In the genomic region with DNA sequence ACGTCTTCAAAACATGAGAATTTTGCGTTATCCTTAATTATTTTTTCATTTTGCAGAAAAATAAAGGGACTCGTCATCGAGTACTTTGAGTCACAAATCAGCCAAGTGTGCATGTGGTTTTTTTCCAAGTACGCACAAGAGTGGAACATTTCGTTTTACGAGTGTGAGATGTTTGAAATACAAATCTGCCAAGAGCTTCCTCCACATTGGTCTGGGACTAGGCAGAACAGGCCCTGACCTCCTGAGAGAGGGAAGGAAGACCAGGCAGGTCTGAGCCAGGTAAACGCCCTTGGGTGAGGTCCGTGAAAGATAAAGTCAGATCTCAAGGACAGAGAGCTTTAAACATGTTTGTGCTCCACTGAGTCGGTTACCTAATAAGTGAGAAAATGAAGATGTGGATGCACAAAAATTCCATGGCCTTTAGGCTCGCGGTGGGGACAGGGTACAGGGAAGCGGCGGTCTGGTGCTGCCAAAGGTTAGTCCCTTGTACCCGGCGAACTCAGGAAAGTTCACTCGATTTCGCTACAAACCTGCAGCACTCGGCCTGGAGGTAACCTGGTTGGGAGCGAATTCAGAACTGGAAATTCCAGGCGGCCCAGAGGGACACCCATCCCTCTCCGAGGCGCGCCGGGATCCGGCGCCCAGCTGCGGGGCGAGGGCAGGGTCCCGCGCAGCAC, we compare ENCODE assay signal across 8 cellular contexts. TPM values are rescaled to one million over a fixed set of nuclear protein-coding genes. Genes with fewer than 3 reads are reported as not detected.
A peak's percentile ranks its signal among the peaks of the same experiment; 100 is the strongest.
DNase-seq lines count a peak whose midpoint lies in the region; ATAC-seq, FAIRE-seq and TF ChIP-seq lines count a peak whose summit lies in the region.

No MANE protein-coding gene starts in this region.

- peak overlapping the region; percentile 92 to 99 (median 95) for H3K27ac Mint-ChIP-seq in immature natural killer cell

- H3K36me3 Mint-ChIP-seq in immature natural killer cell = peaks cover 0 to 4% (median 4%) of the 10 kb centered on the region in 3 donors

- H3K27me3 ChIP-seq in AG04450 (ENCODE audit: control insufficient read depth, insufficient read depth, low read length) (peaks cover 6% of the 10 kb centered on the region), HUES48 (ENCODE audit: control insufficient read depth, insufficient read depth, low read length) (peaks cover 14% of the 10 kb centered on the region), GM12878 (replicated peaks in 1 of 2; ENCODE audit: control insufficient read depth in 2 of 2, insufficient read depth in 2 of 2, low read length in 1 of 2) (peaks cover 6 to 8% of the 10 kb centered on the region in 2 experiments), spleen (replicated peaks in 1 of 7) (no peaks in the 10 kb centered on the region)

- H3K9me3 ChIP-seq in AG04450 (ENCODE audit: control insufficient read depth, insufficient read depth, low read length) (no peaks in the 10 kb centered on the region), HUES48 (ENCODE audit: control insufficient read depth, insufficient read depth, low read length) (no peaks in the 10 kb centered on the region), GM12878 (replicated peaks; ENCODE audit: control insufficient read depth, insufficient read depth, low read length) (no peaks in the 10 kb centered on the region), spleen (no peaks in the 10 kb centered on the region)

- H3K36me3 ChIP-seq in HUES48 (ENCODE audit: control insufficient read depth, insufficient read depth, low read length) = no peaks in the 10 kb centered on the region
- H3K36me3 ChIP-seq in GM12878 (ENCODE audit: control insufficient read depth in 2 of 2, insufficient read depth in 2 of 2, low read length in 1 of 2) = no peaks in the 10 kb centered on the region
- H3K36me3 ChIP-seq in spleen = peaks cover 0 to 5% (median 0%) of the 10 kb centered on the region in 6 donors

- 14% methylated on average over 31 of the region's 31 CpGs for WGBS in GM12878 (ENCODE audit: insufficient coverage, insufficient replicate concordance, low lambda C conversion rate, missing lambda C conversion rate)
- WGBS in spleen, 5 donors = 10 to 23% (median 12%) methylated on average over 15 to 31 of the region's 31 CpGs

- POLR2A ChIA-PET in AG04450 (lab: Yijun Ruan, JAX) (interaction anchor here (1.0 to 1.4 kb wide), 5 partner anchors 12 to 138 kb away, joined by 3 to 8 read pairs (median 4); a partner anchor contains a TSS), GM12878 (lab: Charles Lee) (no interaction called here)

- H3K79me2 ChIP-seq in GM12878 (ENCODE audit: control insufficient read depth, insufficient read depth, low read length) = no peaks in the 10 kb centered on the region

- TF ChIP-seq CTCF in AG04450 (IDR thresholded peaks at IDR 0.05; ENCODE audit: low read depth, low read length) (no peak), GM12878 (IDR thresholded peaks at IDR 0.05 in 2 of 3, conservative IDR thresholded peaks at IDR 0.05 in 1 of 3; ENCODE audit: control insufficient read depth in 2 of 3, extremely low read depth in 1 of 3, insufficient read depth in 1 of 3, low read depth in 3 of 3, low read length in 3 of 3) (no peak), spleen (IDR thresholded peaks at IDR 0.05 in 8 of 11, conservative IDR thresholded peaks at IDR 0.05 in 3 of 11) (no peak)

- peak overlapping the region; percentile 79 for H3K9ac ChIP-seq in HUES48 (ENCODE audit: low read depth, low read length)
- H3K9ac ChIP-seq in GM12878 (ENCODE audit: control insufficient read depth, insufficient read depth, low read length) = no peak overlapping the region; the same call in 1 of the 2 replicates

- SMC1A ChIA-PET in GM12878 (lab: Charles Lee; ENCODE audit: uncharacterized antibody, unreplicated experiment) = interaction anchor here (1.4 to 2.0 kb wide), 2 partner anchors 106 to 347 kb away, joined by 3 to 8 read pairs; no protein-coding TSS in a partner anchor

- H3K4me2 ChIP-seq in GM12878 (ENCODE audit: control insufficient read depth, insufficient read depth) = peak overlapping the region; percentile 96

- H2AFZ ChIP-seq in GM12878 (ENCODE audit: control insufficient read depth, low read depth, low read length) = peak overlapping the region; percentile 60

- TF ChIP-seq RAD21 in GM12878 (IDR thresholded peaks at IDR 0.05; ENCODE audit: insufficient read depth, low read depth, low read length) = no peak

- H4K20me1 ChIP-seq in GM12878 (ENCODE audit: control insufficient read depth, insufficient read depth) = 0 out of 2 replicates have a peak, but pooled peaks cover 6% of the 10 kb centered on the region

- peak overlapping the region; percentile 90 to 99 (median 97) for H3K4me3 Mint-ChIP-seq in immature natural killer cell

- H3K4me1 Mint-ChIP-seq in immature natural killer cell = peaks cover 47 to 63% of the 10 kb centered on the region in 2 donors

- H3K27me3 Mint-ChIP-seq in immature natural killer cell (ENCODE audit: low read depth in 3 of 3) = peaks cover 3 to 8% (median 7%) of the 10 kb centered on the region in 3 donors

- ATAC-seq in GM19025 (IDR thresholded peaks at IDR 0.05; ENCODE audit: low read depth, unreplicated experiment) = peak; percentile 23
- ATAC-seq in GM12878 = peak; percentile 11
- no peak for ATAC-seq in GM19467 (IDR thresholded peaks at IDR 0.05; ENCODE audit: unreplicated experiment)

- no peak for TF ChIP-seq EP300 in GM12878 (IDR thresholded peaks at IDR 0.05; ENCODE audit: borderline replicate concordance in 1 of 2, control insufficient read depth in 1 of 2, low read depth in 2 of 2, low read length in 2 of 2)

- CTCF ChIA-PET in AG04450 (lab: Charles Lee) = interaction anchor here (1.1 kb wide), 1 partner anchor 348 kb away, joined by 7 read pairs; no protein-coding TSS in a partner anchor
- CTCF ChIA-PET in GM12878 (lab: Yijun Ruan, JAX) = interaction anchor here (1.0 to 2.1 kb wide), 6 partner anchors 19 to 348 kb away, joined by 3 to 17 read pairs (median 4); no protein-coding TSS in a partner anchor

- BruUV-seq in GM12878 (replicated peaks; lab: Mats Ljungman, UMichigan) = no TSS peak

- H3K4me1 ChIP-seq in HUES48 (ENCODE audit: control insufficient read depth, insufficient read depth, low read length) (peaks cover 38% of the 10 kb centered on the region), GM12878 (ENCODE audit: control insufficient read depth, insufficient read depth, low read length) (peaks cover 8% of the 10 kb centered on the region), spleen (peaks cover 18 to 54% (median 44%) of the 10 kb centered on the region in 6 donors)

- RAD21 ChIA-PET in GM12878 (lab: Charles Lee; ENCODE audit: unreplicated experiment) = interaction anchor here (0.6 to 1.9 kb wide), 5 partner anchors 46 to 348 kb away, joined by 3 to 5 read pairs (median 3); no protein-coding TSS in a partner anchor

- H3K4me3 ChIP-seq in AG04450 (ENCODE audit: low read depth, low read length) (peak overlapping the region; percentile 98), HUES48 (ENCODE audit: low read depth, low read length) (peak overlapping the region; percentile 88), GM12878 (peak overlapping the region; percentile 73), spleen (peak overlapping the region; percentile 63 to 96 (median 82))

- no peak for FAIRE-seq in GM12878 (lab: Jason Lieb, UNC)

- H3K9me3 Mint-ChIP-seq in immature natural killer cell = no peaks in the 10 kb centered on the region

- intact Hi-C loops in GM12878 (cut with micrococcal nuclease; ENCODE audit: unreplicated experiment) = loop anchor here (2.0 to 10.0 kb wide), 2 partner anchors 106 to 1992 kb away; no protein-coding TSS in a partner anchor
- intact Hi-C loops in spleen (cut with DNase I; ENCODE audit: low total_unique reads) = no loop called here

- in situ Hi-C loops in GM12878 (cut with MboI) = no loop called here

- no peak for DNase-seq in AG04450 (ENCODE audit: low read depth, low spot score)
- DNase-seq in GM12878 (ENCODE audit: low read depth, low spot score) = no peak
- no peak for DNase-seq in immature natural killer cell
- no peak for DNase-seq in spleen
- DNase-seq in HCEC 1CT = no peak

- H3K27ac ChIP-seq in AG04450 (ENCODE audit: low read depth, low read length) (no peak overlapping the region), HUES48 (ENCODE audit: low read depth, low read length) (peak overlapping the region; percentile 61), GM12878 (ENCODE audit: control insufficient read depth, insufficient read depth) (no peak overlapping the region), spleen (peak overlapping the region; percentile 99 to 100 (median 100))

- no peak for TF ChIP-seq POLR2A in GM12878 (IDR thresholded peaks at IDR 0.05; ENCODE audit: low read depth, low read length)
- TF ChIP-seq POLR2A in spleen (IDR thresholded peaks at IDR 0.05) = no peak

TF ChIP-seq in GM12878, 131 proteins besides CTCF, POLR2A, EP300 and RAD21 (continues in another document):
- no peak for TF ChIP-seq TCF7 (IDR thresholded peaks at IDR 0.05; ENCODE audit: borderline replicate concordance)
- TF ChIP-seq, protein P1, sequence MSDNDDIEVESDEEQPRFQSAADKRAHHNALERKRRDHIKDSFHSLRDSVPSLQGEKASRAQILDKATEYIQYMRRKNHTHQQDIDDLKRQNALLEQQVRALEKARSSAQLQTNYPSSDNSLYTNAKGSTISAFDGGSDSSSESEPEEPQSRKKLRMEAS (IDR thresholded peaks at IDR 0.05; ENCODE audit: low read depth, low read length) = no peak

RNA-seq across cellular contexts. Expression of a gene that starts 0.4 kb away (rescaled TPM):
- polyA plus RNA-seq in AG04450 (2011; rRNA removed) (341 and 417 TPM in 2 replicates), GM12878 (2011; rRNA removed) (18.1 and 22.6 TPM in 2 replicates), GM12878 (2014; fragmentation: Illumina TruSeq; extraction: Trizol) (6.4 and 10.4 TPM in 2 replicates), GM12878 (2014; fragmentation: Nextera tagmentation; extraction: Ambion mirVana) (1 to 10 TPM; 3.3 to 5.0 TPM), GM12878 (2014; rRNA removed) (2.5 and 4.6 TPM in 2 replicates), GM12878 (2016; fragmentation: Nextera tagmentation; extraction: Ambion mirVana) (1 to 10 TPM; 4.5 to 5.0 TPM), immature natural killer cell (1,000 to 10,000 TPM in 1 of 3 donors, 100 to 1,000 TPM in 2; 850 to 1,055 (median 878) TPM), spleen (100 to 1,000 TPM; 244 to 311 (median 249) TPM)
- polyA minus RNA-seq in AG04450 (2011; rRNA and poly(A)+ RNA removed) = 32.6 and 68.1 TPM in 2 replicates
- 1.9 and 2.3 TPM in 2 replicates for total RNA-seq in GM12878 (2013; cell fraction: nucleolus; rRNA removed)
- total RNA-seq in GM12878 (2014; rRNA removed) (2.7 and 3.2 TPM in 2 replicates), GM12878 (2014; rRNA removed; fragmentation: Illumina TruSeq; extraction: Trizol) (4.6 and 4.8 TPM in 2 replicates), GM12878 (2021) (6.8 and 7.2 TPM in 2 replicates), spleen (100 to 1,000 TPM; 603 to 890 (median 793) TPM)
- polyA plus RNA-seq in GM12878 (2011; ENCODE audit: low read depth) = 9.4 TPM
- 7.1 and 10.4 TPM in 2 replicates for polyA plus RNA-seq in GM12878 (2011; cell fraction: cytosol; rRNA removed)
- polyA plus RNA-seq in GM12878 (2011; cell fraction: nucleus; rRNA removed) = 4.8 and 6.8 TPM in 2 replicates
- 17.1 and 24.4 TPM in 2 replicates for polyA plus RNA-seq in GM12878 (2012)
- polyA minus RNA-seq in GM12878 (2011; rRNA and poly(A)+ RNA removed) = 2.6 and 6.4 TPM in 2 replicates
- polyA minus RNA-seq in GM12878 (2011; cell fraction: cytosol; rRNA and poly(A)+ RNA removed) = 3.3 and 6.5 TPM in 2 replicates
- polyA minus RNA-seq in GM12878 (2011; cell fraction: nucleus; rRNA and poly(A)+ RNA removed) = 0.60 and 0.77 TPM in 2 replicates

Comparison
In these comparisons a context has a peak if more than half of its experiments do, and no peak if none do; other contexts are left out.
1. H3K27ac ChIP-seq: peak in HUES48 (single experiment) and spleen (8 of 8); none in AG04450 (single experiment) and GM12878 (single experiment).
2. RNA of a gene that starts 0.4 kb away (polyA plus RNA-seq): 850 to 1,055 TPM in immature natural killer cell, 341 to 417 TPM in AG04450 and 244 to 311 TPM in spleen; 2.5 to 24.4 TPM in GM12878; every median in the first group is over 4 times any median in the second.
3. Peak in every context shown above with its lines, with median percentiles within 50 percentile points of each other: H3K4me3 ChIP-seq.